In genomic region chr3:45414823-45415222, GRCh38 we compare ENCODE assay signal across 15 cellular contexts.
DNase-seq lines count a peak whose midpoint lies in the region; ATAC-seq lines count a peak whose summit lies in the region.
"Had no signal": no experiment of that assay in that cellular context is flagged by ENCODE, and none has a peak within 500 bp of the region (broad histone marks: within the 10 kb centered on the region; RNA-seq: fewer than 3 reads in every experiment).

No MANE protein-coding gene starts in this region.

- ATAC-seq in GM19351 (IDR thresholded peaks at IDR 0.05; ENCODE audit: unreplicated experiment) = peak; percentile 49
- no peak for ATAC-seq in activated CD4-positive, CD25-positive, alpha-beta regulatory T cell treated with anti-CD3 and anti-CD28 coated beads, Interleukin-2, amount 50 U/mL, for 24 hours
- no peak for ATAC-seq in GM19463 (IDR thresholded peaks at IDR 0.05; ENCODE audit: unreplicated experiment)
- no peak for ATAC-seq in HG03469 (IDR thresholded peaks at IDR 0.05; ENCODE audit: unreplicated experiment)
- ATAC-seq: A549, left lobe of liver, Panc1 had no signal

- DNase-seq in NOMO-1 treated with DMSO at 0.1 percent for 48 hours (lab: John Stamatoyannopoulos, UW; ENCODE audit: unreplicated experiment) (peak; percentile 15), NOMO-1 (lab: John Stamatoyannopoulos, UW; ENCODE audit: unreplicated experiment in 2 of 2) (no peak), Kasumi-1 (lab: John Stamatoyannopoulos, UW) (peak; percentile 36 to 39), kidney tubule cell (ENCODE audit: low spot score) (peak; percentile 12)
- DNase-seq: effector CD8-positive, alpha-beta T cell; NCI-H187 treated with DMSO at 0.1 percent for 48 hours; small intestine; trophoblast cell had no signal

Comparison
In these comparisons a context has a peak if more than half of its experiments do, and no peak if none do; other contexts are left out.
1. DNase-seq: peak in NOMO-1 treated with DMSO at 0.1 percent for 48 hours (single experiment), Kasumi-1 (2 of 2) and kidney tubule cell (single experiment); none in NOMO-1 (0 of 2).